ENCODE assay signal across 19 cellular contexts in genomic region chr7:20112646-20113045, GRCh38.
DNase-seq lines count a peak whose midpoint lies in the region; ATAC-seq, FAIRE-seq and TF ChIP-seq lines count a peak whose summit lies in the region.
"Had no signal": no experiment of that assay in that cellular context is flagged by ENCODE, and none has a peak within 500 bp of the region (broad histone marks: within the 10 kb centered on the region; RNA-seq: fewer than 3 reads in every experiment).

No MANE protein-coding gene starts in this region.

- no peaks in the 10 kb centered on the region for H3K9me2 ChIP-seq in Loucy (replicated peaks; ENCODE audit: low read depth, low read length)

- peak; percentile 64 for FAIRE-seq in GM19239 (lab: Jason Lieb, UNC)
- FAIRE-seq: GM12891 had no signal

- peak overlapping the region; percentile 13 for H3K27ac ChIP-seq in colonic mucosa

- peak; percentile 6 for ATAC-seq in mucosa of descending colon

- peaks cover 9% of the 10 kb centered on the region for H3K4me1 ChIP-seq in Loucy (ENCODE audit: insufficient read depth, low read length, poor library complexity, severe bottlenecking)
- peaks cover 7% of the 10 kb centered on the region for H3K4me1 ChIP-seq in colonic mucosa
- H3K4me1 ChIP-seq in mucosa of descending colon (ENCODE audit: low read depth): peaks cover 6% of the 10 kb centered on the region

- TF ChIP-seq CTCF in Loucy (conservative IDR thresholded peaks at IDR 0.05; ENCODE audit: low read length): no peak
- TF ChIP-seq CTCF in colonic mucosa (IDR thresholded peaks at IDR 0.05): no peak
- TF ChIP-seq CTCF in mucosa of descending colon (IDR thresholded peaks at IDR 0.05): no peak

- no peaks in the 10 kb centered on the region for H3K36me3 ChIP-seq in Loucy (ENCODE audit: insufficient read depth, low read length)
- H3K36me3 ChIP-seq in colonic mucosa: no peaks in the 10 kb centered on the region
- H3K36me3 ChIP-seq in mucosa of descending colon (ENCODE audit: low read depth): no peaks in the 10 kb centered on the region

- no peaks in the 10 kb centered on the region for H3F3A ChIP-seq in Loucy (ENCODE audit: low read depth)

- no peaks in the 10 kb centered on the region for H3K27me3 ChIP-seq in Loucy (ENCODE audit: insufficient read depth, low read length, poor library complexity, severe bottlenecking)
- no peaks in the 10 kb centered on the region for H3K27me3 ChIP-seq in colonic mucosa

- 0 out of 2 replicates have a peak overlapping the region, but pooled peaks have one; percentile 33 for H2AFZ ChIP-seq in Loucy (ENCODE audit: low read length)

- H3K9me3 ChIP-seq in Loucy (ENCODE audit: insufficient read depth, low read depth, low read length) (no peaks in the 10 kb centered on the region), colonic mucosa (no peaks in the 10 kb centered on the region), mucosa of descending colon (no peaks in the 10 kb centered on the region)

- no peaks in the 10 kb centered on the region for H3K79me2 ChIP-seq in Loucy (ENCODE audit: insufficient read depth, low read length)

- intact Hi-C loops in colonic mucosa (cut with DNase I): no loop called here
- intact Hi-C loops in mucosa of descending colon (cut with DNase I, micrococcal nuclease): no loop called here

- H4K20me1 ChIP-seq in Loucy (ENCODE audit: insufficient read depth, low read length, poor library complexity, severe bottlenecking): no peaks in the 10 kb centered on the region

- H3K4me2 ChIP-seq in Loucy (ENCODE audit: low read depth, low read length, poor library complexity, severe bottlenecking): no peak overlapping the region

- H3K4me3 ChIP-seq in Loucy (ENCODE audit: low read length, poor library complexity, severe bottlenecking): no peak overlapping the region
- no peak overlapping the region for H3K4me3 ChIP-seq in colonic mucosa
- no peak overlapping the region for H3K4me3 ChIP-seq in mucosa of descending colon

- DNase-seq in GM19239 (ENCODE audit: insufficient read length, low spot score): no peak
- no peak for DNase-seq in colonic mucosa
- DNase-seq in mucosa of descending colon: no peak
- no peak for DNase-seq in NCI-H2029 (lab: John Stamatoyannopoulos, UW)
- DNase-seq in DMS114 treated with DMSO at 0.1 percent for 48 hours (lab: John Stamatoyannopoulos, UW; ENCODE audit: unreplicated experiment): no peak
- DNase-seq in NCI-H1092 treated with DMSO at 0.1 percent for 48 hours (lab: John Stamatoyannopoulos, UW): no peak
- DNase-seq in NCI-H82 (lab: John Stamatoyannopoulos, UW): no peak
- DNase-seq: C1 segment of cervical spinal cord, DMS 273 treated with DMSO at 0.1 percent for 48 hours, GF-D8, HFFc6, IMR-90, NCI-H1105 treated with DMSO at 0.1 percent for 48 hours, NCI-H187 treated with DMSO at 0.1 percent for 48 hours, NCI-H2171 treated with DMSO at 0.1 percent for 48 hours, NCI-H510A, SIG-M5 had no signal

- H3K9ac ChIP-seq in Loucy (ENCODE audit: low read depth, low read length, poor library complexity, severe bottlenecking) (no peak overlapping the region), colonic mucosa (ENCODE audit: low read depth in 2 of 2, low read length in 2 of 2) (peak overlapping the region in 1 of 2 donors; percentile 35)
